25 cellular contexts compared by ENCODE assay signal in genomic region chr12:108650083-108650482, GRCh38. TPM values are rescaled to one million over a fixed set of nuclear protein-coding genes. Genes with fewer than 3 reads are reported as not detected.
DNase-seq lines count a peak whose midpoint lies in the region; ATAC-seq, FAIRE-seq and TF ChIP-seq lines count a peak whose summit lies in the region.
"Had no signal": no experiment of that assay in that cellular context is flagged by ENCODE, and none has a peak within 500 bp of the region (broad histone marks: within the 10 kb centered on the region; RNA-seq: fewer than 3 reads in every experiment).

No MANE protein-coding gene starts in this region.

- peaks cover 73% of the 10 kb centered on the region for H3K36me3 Mint-ChIP-seq in HFFc6 (ENCODE audit: low read depth)
- H3K36me3 Mint-ChIP-seq: CD4-positive, alpha-beta memory T cell had no signal

- no peak overlapping the region for H3K9ac ChIP-seq in K562 (ENCODE audit: insufficient read depth in 1 of 2, low read depth in 2 of 2, low read length in 2 of 2)
- peak overlapping the region; percentile 74 for H3K9ac ChIP-seq in smooth muscle cell (ENCODE audit: low read depth)

- in situ Hi-C loops in K562 (cut with MboI), result no loop called here

- peaks cover 24% of the 10 kb centered on the region for H3F3A ChIP-seq in smooth muscle cell (ENCODE audit: low read depth)

- H3K4me1 ChIP-seq in K562 (replicated peaks in 1 of 2; ENCODE audit: control insufficient read depth in 2 of 2, insufficient read depth in 2 of 2, low read length in 2 of 2) (peaks cover 0 to 2% of the 10 kb centered on the region in 2 experiments; a peak in 1 of 5 replicates), lower lobe of right lung (peaks cover 31% of the 10 kb centered on the region), smooth muscle cell (ENCODE audit: low read depth) (peaks cover 9% of the 10 kb centered on the region), adrenal gland (replicated peaks in 1 of 2) (peaks cover 17 to 34% of the 10 kb centered on the region in 2 donors)

- 83% methylated on average over 1 of the region's 2 CpGs for WGBS in K562 (ENCODE audit: insufficient coverage, low coverage, missing lambda C conversion rate)
- WGBS in smooth muscle cell (ENCODE audit: low lambda C conversion rate), result 82% methylated on average over 2 of the region's 2 CpGs
- 68 to 90% (median 82%) methylated on average over 2 of the region's 2 CpGs for WGBS in adrenal gland, 4 donors

- intact Hi-C loops in K562 (cut with micrococcal nuclease) (no loop called here), lower lobe of right lung (cut with DNase I) (no loop called here), adrenal gland (cut with DNase I) (no loop called here)

- H3K4me3 Mint-ChIP-seq in HFFc6, result peak overlapping the region; percentile 67
- H3K4me3 Mint-ChIP-seq: CD4-positive, alpha-beta memory T cell; WTC11 had no signal

- DNase-seq in HFFc6 (no peak), K562 (ENCODE audit: extremely low read depth in 1 of 4, low spot score in 3 of 4) (no peak), lower lobe of right lung (no peak), smooth muscle cell (lab: John Stamatoyannopoulos, UW; ENCODE audit: unreplicated experiment) (no peak), adrenal gland (no peak), GM12892 (ENCODE audit: insufficient read length) (no peak)
- DNase-seq: activated CD4-positive, alpha-beta T cell treated with anti-CD3 and anti-CD28 coated beads, Interleukin-2, amount 50 U/mL, for 1 hour; AML-193; aorta; CD4-positive, alpha-beta memory T cell; DMS 273 treated with DMSO at 0.1 percent for 48 hours; erythroblast; NCI-H2029 treated with DMSO at 0.1 percent for 48 hours; NCI-H2227 treated with DMSO at 0.1 percent for 48 hours; NCI-H748 treated with DMSO at 0.1 percent for 48 hours; stimulated activated CD4-positive, alpha-beta T cell treated with anti-CD3 and anti-CD28 coated beads, Interleukin-2, amount 100 ng/mL, for 24 hours had no signal

- FAIRE-seq in K562 (lab: Jason Lieb, UNC) (no peak), GM12892 (lab: Jason Lieb, UNC) (no peak)
- FAIRE-seq: frontal cortex had no signal

- POLR2A ChIA-PET in K562 (lab: Yijun Ruan, JAX), result interaction anchor here (0.7 to 1.4 kb wide), 2 partner anchors 12 to 120 kb away, joined by 3 read pairs; no protein-coding TSS in a partner anchor

- H4K20me1 ChIP-seq in K562 (replicated peaks; ENCODE audit: control insufficient read depth, insufficient read depth, low read length) (0 out of 2 replicates have a peak, but pooled peaks cover 2% of the 10 kb centered on the region), smooth muscle cell (ENCODE audit: low read depth) (no peaks in the 10 kb centered on the region)

- H3K9me3 ChIP-seq in K562 (replicated peaks; ENCODE audit: control insufficient read depth, insufficient read depth, low read depth, low read length) (no peaks in the 10 kb centered on the region), lower lobe of right lung (no peaks in the 10 kb centered on the region), smooth muscle cell (replicated peaks; ENCODE audit: low read depth) (no peaks in the 10 kb centered on the region), adrenal gland (replicated peaks in 1 of 3) (no peaks in the 10 kb centered on the region)
- H3K9me3 ChIP-seq: MG63 had no signal

- peaks cover 92% of the 10 kb centered on the region for H3K4me1 Mint-ChIP-seq in HFFc6 (ENCODE audit: low read depth)

- ATAC-seq in K562, result no peak
- no peak for ATAC-seq in lower lobe of right lung
- no peak for ATAC-seq in HG02973 (IDR thresholded peaks at IDR 0.05; ENCODE audit: unreplicated experiment)
- ATAC-seq in HG03439 (IDR thresholded peaks at IDR 0.05; ENCODE audit: unreplicated experiment), result no peak
- ATAC-seq: WTC11 had no signal

- H3K79me2 ChIP-seq in K562 (ENCODE audit: control insufficient read depth, insufficient read depth, low read length) (no peaks in the 10 kb centered on the region), smooth muscle cell (ENCODE audit: low read depth) (no peaks in the 10 kb centered on the region)

- peaks cover 15% of the 10 kb centered on the region for H3K27me3 Mint-ChIP-seq in HFFc6 (ENCODE audit: insufficient read depth)
- H3K27me3 Mint-ChIP-seq: CD4-positive, alpha-beta memory T cell had no signal

- H3K36me3 ChIP-seq in K562 (ENCODE audit: control insufficient read depth, insufficient read depth, low read length) (peaks cover 94% of the 10 kb centered on the region), lower lobe of right lung (peaks cover 85% of the 10 kb centered on the region), smooth muscle cell (ENCODE audit: low read depth) (peaks cover 13% of the 10 kb centered on the region), adrenal gland (replicated peaks in 1 of 2) (peaks cover 0 to 33% of the 10 kb centered on the region in 2 donors)

- H3K27me3 ChIP-seq in K562 (ENCODE audit: control insufficient read depth in 2 of 2, insufficient read depth in 2 of 2, low read length in 2 of 2) (no peaks in the 10 kb centered on the region), lower lobe of right lung (ENCODE audit: low read depth) (no peaks in the 10 kb centered on the region), smooth muscle cell (ENCODE audit: low read depth) (no peaks in the 10 kb centered on the region), adrenal gland (no peaks in the 10 kb centered on the region)
- H3K27me3 ChIP-seq: MG63 had no signal

- H3K27ac Mint-ChIP-seq in HFFc6, result peak overlapping the region; percentile 94
- H3K27ac Mint-ChIP-seq: WTC11 had no signal

- H3K4me2 ChIP-seq in K562 (ENCODE audit: insufficient read depth, low read length) (no peak overlapping the region), smooth muscle cell (no peak overlapping the region)

- TF ChIP-seq POLR2A in K562 (conservative IDR thresholded peaks at IDR 0.05) (no peak), adrenal gland (IDR thresholded peaks at IDR 0.05) (no peak), GM12892 (IDR thresholded peaks at IDR 0.05; ENCODE audit: low read depth, low read length) (no peak)

- H3K27ac ChIP-seq in K562 (ENCODE audit: extremely low read depth, low read depth, low read length), result no peak overlapping the region
- peak overlapping the region; percentile 5 for H3K27ac ChIP-seq in lower lobe of right lung
- peak overlapping the region; percentile 94 for H3K27ac ChIP-seq in smooth muscle cell (ENCODE audit: low read depth)
- H3K27ac ChIP-seq in adrenal gland, result no peak overlapping the region

- H3K4me3 ChIP-seq in K562 (no peak overlapping the region), lower lobe of right lung (no peak overlapping the region), smooth muscle cell (no peak overlapping the region), adrenal gland (no peak overlapping the region)
- H3K4me3 ChIP-seq: MG63, skin epidermis had no signal

- H2AFZ ChIP-seq in K562 (ENCODE audit: low read depth, low read length), result no peak overlapping the region
- H2AFZ ChIP-seq in smooth muscle cell (ENCODE audit: low read depth), result no peak overlapping the region

- H3K9me1 ChIP-seq in K562 (ENCODE audit: control insufficient read depth, insufficient read depth, low read length), result no peaks in the 10 kb centered on the region

- BruUV-seq in K562 (replicated peaks; lab: Mats Ljungman, UMichigan), result no TSS peak

- no peak for TF ChIP-seq RAD21 in K562 (CRISPR knock-in tag; conservative IDR thresholded peaks at IDR 0.05 in 1 of 2, IDR thresholded peaks at IDR 0.05 in 1 of 2)

- CTCF ChIA-PET in K562 (lab: Yijun Ruan, JAX; ENCODE audit: low intra/inter-chr PET ratio), result no interaction called here

- no peak for TF ChIP-seq EP300 in K562 (IDR thresholded peaks at IDR 0.05; ENCODE audit: low read length)

- TF ChIP-seq CTCF in HFFc6 (IDR thresholded peaks at IDR 0.05), result no peak
- no peak for TF ChIP-seq CTCF in K562 (IDR thresholded peaks at IDR 0.05 in 2 of 3, conservative IDR thresholded peaks at IDR 0.05 in 1 of 3; ENCODE audit: insufficient read depth in 2 of 3, low read depth in 1 of 3, low read length in 3 of 3)
- TF ChIP-seq CTCF in lower lobe of right lung (IDR thresholded peaks at IDR 0.05), result no peak
- no peak for TF ChIP-seq CTCF in smooth muscle cell (IDR thresholded peaks at IDR 0.05; ENCODE audit: borderline replicate concordance, insufficient read depth, poor library complexity, severe bottlenecking)
- no peak for TF ChIP-seq CTCF in adrenal gland (IDR thresholded peaks at IDR 0.05)

- H3K9me3 Mint-ChIP-seq in HFFc6, result no peaks in the 10 kb centered on the region
- H3K9me3 Mint-ChIP-seq: activated naive CD4-positive, alpha-beta T cell treated with anti-CD3 and anti-CD28 coated beads, Interleukin-2, amount 50 U/mL, for 72 hours; activated T-helper 2 cell treated with anti-CD3 and anti-CD28 coated beads, Interferon-gamma antibody, Interleukin-2, Interleukin-4, amounts not matched to agents 10 μg/mL and 5 μg/mL and 100 μg/mL, durations not matched to agents 14 hours and 24 hours and 36 hours; CD4-positive, alpha-beta memory T cell; WTC11 had no signal

RNA-seq across cellular contexts. Expression of gene SELPLG, which starts 16.4 kb away (rescaled TPM):
- 1 to 10 TPM; 6.2 to 8.1 (median 7.1) TPM for total RNA-seq in HFFc6 (2021; fragmentation: NEBNext Ultra II Directional; extraction: Animal tissue kit (Norgen Biotek cat#: 25700))
- 0.35 and 0.79 TPM in 2 replicates for total RNA-seq in K562 (2011; cell fraction: chromatin; rRNA removed; ENCODE audit: low replicate concordance)
- total RNA-seq in K562 (2011; cell fraction: nucleolus; rRNA removed), result 1.1 and 1.5 TPM in 2 replicates
- 0.59 and 0.69 TPM in 2 replicates for total RNA-seq in K562 (2011; cell fraction: nucleoplasm; rRNA removed)
- total RNA-seq in K562 (2014; rRNA removed) (1.7 and 3.4 TPM in 2 replicates), K562 (2014; rRNA removed; fragmentation: Illumina TruSeq; extraction: Trizol) (0.54 and 0.76 TPM in 2 replicates), K562 (2015; rRNA removed; fragmentation: Illumina TruSeq; extraction: Trizol) (10.2 TPM in 2 replicates), K562 (2021) (2.2 and 2.5 TPM in 2 replicates), lower lobe of right lung (59.9 TPM), smooth muscle cell (1.3 and 2.0 TPM in 2 replicates), adrenal gland (10 to 100 TPM in 7 of 8 donors, 1 to 10 TPM in 1; 9.4 to 46.1 (median 16.0) TPM)
- polyA plus RNA-seq in K562 (2011; rRNA removed) (1.4 and 1.6 TPM in 2 replicates), K562 (2014; fragmentation: Illumina TruSeq; extraction: Trizol) (3.3 and 3.9 TPM in 2 replicates), K562 (2014; fragmentation: Nextera tagmentation; extraction: Ambion mirVana) (under 1 TPM; 0.22 to 0.34 TPM), K562 (2014; rRNA removed) (1.2 and 2.8 TPM in 2 replicates), smooth muscle cell (0.09 and 1.6 TPM in 2 replicates), adrenal gland (1 to 10 TPM; 3.3 to 4.8 (median 3.8) TPM)
- 1.9 and 6.8 TPM in 2 replicates for polyA plus RNA-seq in K562 (2011; cell fraction: cytosol; rRNA removed)
- polyA plus RNA-seq in K562 (2011; cell fraction: nucleus; rRNA removed), result 0.60 and 0.92 TPM in 2 replicates
- 9.4 and 9.9 TPM in 2 replicates for polyA plus RNA-seq in K562 (2012)
- polyA minus RNA-seq in K562 (2011; rRNA and poly(A)+ RNA removed), result 0.48 and 1.1 TPM in 2 replicates
- 0.91 and 0.95 TPM in 2 replicates for polyA minus RNA-seq in K562 (2011; cell fraction: cytosol; rRNA and poly(A)+ RNA removed)
- 0.27 and 0.44 TPM in 2 replicates for polyA minus RNA-seq in K562 (2011; cell fraction: nucleus; rRNA and poly(A)+ RNA removed)
- polyA plus RNA-seq in GM12892 (2012; ENCODE audit: missing spikeins), result 18.3 TPM

RNA-seq across cellular contexts. Expression of gene TMEM119, which starts 52.2 kb away (rescaled TPM):
- 10 to 100 TPM; 11.9 to 22.2 (median 19.1) TPM for total RNA-seq in HFFc6 (2021; fragmentation: NEBNext Ultra II Directional; extraction: Animal tissue kit (Norgen Biotek cat#: 25700))
- total RNA-seq in K562 (2011; cell fraction: chromatin; rRNA removed; ENCODE audit: low replicate concordance), result not detected in 2 replicates
- not detected in 2 replicates for total RNA-seq in K562 (2011; cell fraction: nucleolus; rRNA removed)
- not detected in 2 replicates for total RNA-seq in K562 (2011; cell fraction: nucleoplasm; rRNA removed)
- total RNA-seq in K562 (2014; rRNA removed) (not detected in 2 replicates), K562 (2014; rRNA removed; fragmentation: Illumina TruSeq; extraction: Trizol) (not detected in 2 replicates), K562 (2015; rRNA removed; fragmentation: Illumina TruSeq; extraction: Trizol) (not detected in 2 replicates), K562 (2021) (0.18 TPM in 1 of 2 replicates, not detected in the other), lower lobe of right lung (13.4 TPM), smooth muscle cell (40.9 and 41.9 TPM in 2 replicates), adrenal gland (10 to 100 TPM in 3 of 8 donors, 1 to 10 TPM in 5; 3.8 to 14.8 (median 7.1) TPM)
- polyA plus RNA-seq in K562 (2011; rRNA removed) (not detected in 2 replicates), K562 (2014; fragmentation: Illumina TruSeq; extraction: Trizol) (not detected in 2 replicates), K562 (2014; fragmentation: Nextera tagmentation; extraction: Ambion mirVana) (not detected), K562 (2014; rRNA removed) (not detected in 2 replicates), smooth muscle cell (67.2 and 103 TPM in 2 replicates), adrenal gland (10 to 100 TPM in 1 of 3 donors, 1 to 10 TPM in 2; 3.1 to 12.4 (median 5.6) TPM)
- 0.01 TPM in 1 of 2 replicates, not detected in the other for polyA plus RNA-seq in K562 (2011; cell fraction: cytosol; rRNA removed)
- polyA plus RNA-seq in K562 (2011; cell fraction: nucleus; rRNA removed), result not detected in 2 replicates
- polyA plus RNA-seq in K562 (2012), result 0.11 TPM in 1 of 2 replicates, not detected in the other
- polyA minus RNA-seq in K562 (2011; rRNA and poly(A)+ RNA removed), result not detected in 2 replicates
- not detected in 2 replicates for polyA minus RNA-seq in K562 (2011; cell fraction: cytosol; rRNA and poly(A)+ RNA removed)
- not detected in 2 replicates for polyA minus RNA-seq in K562 (2011; cell fraction: nucleus; rRNA and poly(A)+ RNA removed)
- 0.23 TPM for polyA plus RNA-seq in GM12892 (2012; ENCODE audit: missing spikeins)
- total RNA-seq: activated T-helper 2 cell treated with anti-CD3 and anti-CD28 coated beads, Interferon-gamma antibody, Interleukin-2, Interleukin-4, amounts not matched to agents 10 μg/mL and 5 μg/mL and 100 μg/mL, durations not matched to agents 14 hours and 24 hours and 36 hours had no signal
- polyA plus RNA-seq: neural cell had no signal

Comparison
In these comparisons a context has a peak if more than half of its experiments do, and no peak if none do; other contexts are left out.
1. H3K27ac ChIP-seq: peak in lower lobe of right lung (single experiment) and smooth muscle cell (single experiment); none in K562 (single experiment) and adrenal gland (0 of 5).